ENCODE assay signal across 10 cellular contexts in the genomic region with DNA sequence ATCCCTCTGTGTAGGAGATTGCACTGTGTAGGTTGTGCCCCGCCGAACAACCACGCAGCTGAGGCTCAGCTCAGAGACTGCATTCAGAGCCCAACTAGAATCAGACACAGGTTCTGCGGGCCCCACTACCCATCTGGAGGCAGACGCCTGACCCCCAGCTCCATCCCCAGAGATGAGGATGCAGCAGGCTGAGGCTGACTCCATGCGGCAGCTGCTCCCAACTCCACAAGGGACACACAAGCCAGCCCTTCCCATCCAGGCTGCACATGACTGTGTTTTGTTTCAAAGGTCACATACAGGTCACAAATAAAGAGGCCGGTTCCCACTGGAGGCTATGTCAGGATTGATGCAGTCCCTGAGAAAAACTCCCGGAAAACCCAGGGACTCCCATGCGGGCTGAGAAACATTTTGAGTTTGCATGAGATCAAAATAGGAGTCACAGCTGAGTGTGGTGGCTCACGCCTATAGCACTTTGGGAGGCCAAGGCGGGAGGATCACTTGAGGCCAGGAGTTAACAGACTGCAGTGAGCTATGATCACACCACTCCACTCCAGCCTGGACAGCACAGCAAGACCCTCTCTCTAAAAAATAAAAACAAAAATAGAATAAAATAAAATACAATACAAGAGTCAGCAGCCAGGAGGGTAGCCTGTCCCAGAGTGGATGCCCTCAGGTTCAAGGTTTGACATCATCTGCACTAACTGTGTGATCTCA. TPM values are rescaled to one million over a fixed set of nuclear protein-coding genes. Genes with fewer than 3 reads are reported as not detected.
A peak's percentile ranks its signal among the peaks of the same experiment; 100 is the strongest.
DNase-seq lines count a peak whose midpoint lies in the region; ATAC-seq, FAIRE-seq and TF ChIP-seq lines count a peak whose summit lies in the region.
"Had no signal": no experiment of that assay in that cellular context is flagged by ENCODE, and none has a peak within 500 bp of the region (broad histone marks: within the 10 kb centered on the region; RNA-seq: fewer than 3 reads in every experiment).

No MANE protein-coding gene starts in this region.

- FAIRE-seq in D721Med (lab: Jason Lieb, UNC), result no peak
- FAIRE-seq: TTC549 had no signal

- H3K27me3 ChIP-seq in upper lobe of right lung, result no peaks in the 10 kb centered on the region

- ATAC-seq in upper lobe of right lung, result no peak

- H3K36me3 Mint-ChIP-seq in activated naive CD4-positive, alpha-beta T cell treated with anti-CD3 and anti-CD28 coated beads for 36 hours (ENCODE audit: low read depth), result no peaks in the 10 kb centered on the region

- H3K4me3 ChIP-seq in mesodermal cell (ENCODE audit: extremely low read depth, insufficient read depth, low read length, poor library complexity, severe bottlenecking) (no peak overlapping the region), upper lobe of right lung (no peak overlapping the region)

- peak overlapping the region; percentile 39 for H3K27ac Mint-ChIP-seq in activated naive CD4-positive, alpha-beta T cell treated with anti-CD3 and anti-CD28 coated beads for 36 hours

- no peaks in the 10 kb centered on the region for H3K9me3 Mint-ChIP-seq in activated naive CD4-positive, alpha-beta T cell treated with anti-CD3 and anti-CD28 coated beads for 36 hours

- H3K4me1 Mint-ChIP-seq in activated naive CD4-positive, alpha-beta T cell treated with anti-CD3 and anti-CD28 coated beads for 36 hours (ENCODE audit: low read depth), result peaks cover 57% of the 10 kb centered on the region

- intact Hi-C loops in activated naive CD4-positive, alpha-beta T cell treated with anti-CD3 and anti-CD28 coated beads for 36 hours (cut with micrococcal nuclease), result no loop called here
- intact Hi-C loops in upper lobe of right lung (cut with DNase I), result no loop called here

- 88 to 90% methylated on average over 7 to 9 of the region's 11 CpGs for WGBS in mesodermal cell (ENCODE audit: insufficient coverage in 2 of 2), 2 experiments

- H3K27me3 Mint-ChIP-seq in activated naive CD4-positive, alpha-beta T cell treated with anti-CD3 and anti-CD28 coated beads for 36 hours (ENCODE audit: low read depth), result no peaks in the 10 kb centered on the region

- H3K4me1 ChIP-seq in mesodermal cell (ENCODE audit: control insufficient read depth, insufficient read depth, low read length, poor library complexity, severe bottlenecking), result peaks cover 17% of the 10 kb centered on the region
- H3K4me1 ChIP-seq in upper lobe of right lung, result peaks cover 66% of the 10 kb centered on the region

- no peak for TF ChIP-seq POLR2A in erythroblast (IDR thresholded peaks at IDR 0.05; ENCODE audit: low read length)

- CTCF ChIA-PET in activated naive CD4-positive, alpha-beta T cell treated with anti-CD3 and anti-CD28 coated beads for 36 hours (lab: Charles Lee), result interaction anchor here (0.7 to 1.5 kb wide), 3 partner anchors 9 to 26 kb away, joined by 3 read pairs; no protein-coding TSS in a partner anchor

- H3K36me3 ChIP-seq in mesodermal cell (ENCODE audit: control insufficient read depth, insufficient read depth, low read length) (peaks cover 3% of the 10 kb centered on the region), upper lobe of right lung (no peaks in the 10 kb centered on the region)

- H3K9me3 ChIP-seq in mesodermal cell (ENCODE audit: control insufficient read depth, low read length) (no peaks in the 10 kb centered on the region), upper lobe of right lung (no peaks in the 10 kb centered on the region)

- TF ChIP-seq CTCF in upper lobe of right lung (IDR thresholded peaks at IDR 0.05) (no peak), D721Med (IDR thresholded peaks at IDR 0.05; ENCODE audit: insufficient read depth, missing control alignments) (no peak)

- H3K27ac ChIP-seq in mesodermal cell (ENCODE audit: low read depth, low read length, severe bottlenecking) (peak overlapping the region; percentile 64), upper lobe of right lung (peak overlapping the region; percentile 56)

- H3K4me3 Mint-ChIP-seq in activated naive CD4-positive, alpha-beta T cell treated with anti-CD3 and anti-CD28 coated beads for 36 hours, result no peak overlapping the region

- no peak for DNase-seq in activated naive CD4-positive, alpha-beta T cell treated with anti-CD3 and anti-CD28 coated beads for 36 hours
- no peak for DNase-seq in activated naive CD4-positive, alpha-beta T cell treated with Interleukin-2 at 50 U/mL for 16 hours
- DNase-seq in dermis microvascular lymphatic vessel endothelial cell (ENCODE audit: low read depth in 2 of 2) (peak; percentile 54 to 59), upper lobe of right lung (no peak), D721Med (ENCODE audit: insufficient read length, low spot score) (no peak), globus pallidus (ENCODE audit: low spot score) (no peak), erythroblast (lab: John Stamatoyannopoulos, UW) (no peak)
- DNase-seq: NCI-H2081 had no signal

RNA-seq across cellular contexts. Expression of gene ELL, which starts 14.0 kb away (rescaled TPM):
- 10 to 100 TPM; 14.1 TPM for total RNA-seq in activated naive CD4-positive, alpha-beta T cell treated with anti-CD3 and anti-CD28 coated beads for 36 hours
- total RNA-seq in dermis microvascular lymphatic vessel endothelial cell, result 9.0 and 12.3 TPM in 2 replicates
- polyA plus RNA-seq in mesodermal cell (2013, experiment 1 of 2), result 8.6 TPM
- polyA plus RNA-seq in mesodermal cell (2013, experiment 2 of 2), result 9.1 TPM
- 17.7 TPM for total RNA-seq in upper lobe of right lung

RNA-seq across cellular contexts. Expression of gene FKBP8, which starts 35.5 kb away (rescaled TPM):
- 100 to 1,000 TPM; 161 to 163 TPM for total RNA-seq in activated naive CD4-positive, alpha-beta T cell treated with anti-CD3 and anti-CD28 coated beads for 36 hours
- total RNA-seq in dermis microvascular lymphatic vessel endothelial cell, result 141 and 206 TPM in 2 replicates
- polyA plus RNA-seq in mesodermal cell (2013, experiment 1 of 2), result 225 TPM
- polyA plus RNA-seq in mesodermal cell (2013, experiment 2 of 2), result 200 TPM
- 201 TPM for total RNA-seq in upper lobe of right lung

RNA-seq across cellular contexts. Expression of gene KXD1, which starts 49.8 kb away (rescaled TPM):
- 10 to 100 TPM; 86.7 TPM for total RNA-seq in activated naive CD4-positive, alpha-beta T cell treated with anti-CD3 and anti-CD28 coated beads for 36 hours
- total RNA-seq in dermis microvascular lymphatic vessel endothelial cell (54.6 and 70.2 TPM in 2 replicates), upper lobe of right lung (68.3 TPM)
- polyA plus RNA-seq in mesodermal cell (2013, experiment 1 of 2), result 129 TPM
- 107 TPM for polyA plus RNA-seq in mesodermal cell (2013, experiment 2 of 2)

Comparison
In these comparisons a context has a peak if more than half of its experiments do, and no peak if none do; other contexts are left out.
1. DNase-seq: peak in dermis microvascular lymphatic vessel endothelial cell (2 of 2); none in activated naive CD4-positive, alpha-beta T cell treated with anti-CD3 and anti-CD28 coated beads for 36 hours (single experiment), activated naive CD4-positive, alpha-beta T cell treated with Interleukin-2 at 50 U/mL for 16 hours (single experiment), upper lobe of right lung (single experiment), D721Med (single experiment), globus pallidus (single experiment) and erythroblast (0 of 2).